Comparison of ENCODE assay signal across 9 cellular contexts in the genomic region with DNA sequence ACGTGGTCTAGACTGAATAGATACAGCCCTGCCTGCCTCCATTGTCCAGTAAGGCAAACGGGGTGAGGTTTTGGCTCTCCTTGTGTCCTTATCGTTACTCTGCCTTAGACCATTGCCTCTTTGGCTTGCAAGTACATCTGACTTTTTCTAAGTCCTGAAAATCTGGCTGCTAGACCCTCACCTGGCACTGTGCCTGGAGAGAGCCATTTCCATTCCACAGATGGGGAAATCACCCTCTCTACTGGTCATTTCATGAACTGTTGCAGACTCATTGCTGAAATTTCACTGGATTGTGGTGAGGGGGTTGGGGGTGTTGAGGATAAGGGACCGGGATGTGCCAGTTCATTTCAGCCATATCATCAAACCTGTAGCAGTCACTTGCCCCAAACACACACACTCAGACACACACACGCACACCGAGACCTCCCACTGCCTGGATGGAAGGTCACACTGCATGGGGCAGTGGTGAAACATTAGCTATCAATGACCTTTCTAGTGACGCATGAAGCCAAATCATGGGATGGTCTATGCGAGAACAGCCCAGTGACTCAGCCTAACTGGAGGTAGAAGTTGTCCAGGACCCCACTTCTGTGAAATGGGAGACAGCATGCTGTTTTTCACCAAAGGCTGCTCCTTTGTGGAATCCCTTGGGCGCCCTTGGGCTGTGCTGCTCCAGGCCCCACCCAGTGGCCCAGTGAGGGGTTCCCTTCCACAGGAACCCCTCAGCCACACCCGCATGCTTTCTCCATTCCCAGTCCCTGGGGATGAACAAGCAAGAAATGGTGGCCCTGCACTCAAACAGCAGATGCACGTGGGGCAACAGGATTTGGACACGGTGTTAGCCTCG. TPM values are rescaled to one million over a fixed set of nuclear protein-coding genes. Genes with fewer than 3 reads are reported as not detected.
DNase-seq lines count a peak whose midpoint lies in the region; ATAC-seq and TF ChIP-seq lines count a peak whose summit lies in the region.
"Had no signal": no experiment of that assay in that cellular context is flagged by ENCODE, and none has a peak within 500 bp of the region (broad histone marks: within the 10 kb centered on the region; RNA-seq: fewer than 3 reads in every experiment).

No MANE protein-coding gene starts in this region.

- intact Hi-C loops in Caco-2 (cut with micrococcal nuclease; ENCODE audit: unreplicated experiment) (loop anchor here (1.0 to 5.0 kb wide), 3 partner anchors 82 to 165 kb away; no protein-coding TSS in a partner anchor), body of pancreas (cut with DNase I) (no loop called here)

- H3K9me3 Mint-ChIP-seq in Caco-2 (ENCODE audit: unreplicated experiment) = no peaks in the 10 kb centered on the region
- H3K9me3 Mint-ChIP-seq: activated naive CD4-positive, alpha-beta T cell treated with anti-CD3 and anti-CD28 coated beads, Interleukin-2, amount 50 U/mL, for 24 hours had no signal

- H3K4me3 Mint-ChIP-seq in Caco-2 (ENCODE audit: unreplicated experiment) = no peak overlapping the region
- H3K4me3 Mint-ChIP-seq: activated naive CD4-positive, alpha-beta T cell treated with anti-CD3 and anti-CD28 coated beads, Interleukin-2, amount 50 U/mL, for 24 hours had no signal

- POLR2A ChIA-PET in Caco-2 (lab: Charles Lee) = no interaction called here

- TF ChIP-seq CTCF in Caco-2 (IDR thresholded peaks at IDR 0.05; ENCODE audit: insufficient read depth in 1 of 2, low read depth in 1 of 2, low read length in 1 of 2, severe bottlenecking in 1 of 2, unreplicated experiment in 1 of 2) = peak; percentile 42 to 54
- peak in 4 of 7 experiments; percentile 21 to 41 (median 33) for TF ChIP-seq CTCF in body of pancreas (IDR thresholded peaks at IDR 0.05)
- TF ChIP-seq CTCF in lung (IDR thresholded peaks at IDR 0.05; ENCODE audit: control extremely low read depth, extremely low read depth) = no peak

- H3K27ac ChIP-seq in body of pancreas (no peak overlapping the region), lung (ENCODE audit: low read depth in 1 of 2, low read length in 1 of 2) (no peak overlapping the region)

- CTCF ChIA-PET in Caco-2 (lab: Charles Lee) = interaction anchor here (0.6 kb wide), 1 partner anchor 306 kb away, joined by 4 read pairs; no protein-coding TSS in a partner anchor

- TF ChIP-seq POLR2A in body of pancreas (IDR thresholded peaks at IDR 0.05) = no peak

- peaks cover 15% of the 10 kb centered on the region for H3K4me1 Mint-ChIP-seq in Caco-2 (ENCODE audit: low read depth, unreplicated experiment)

- H3K36me3 Mint-ChIP-seq in Caco-2 (ENCODE audit: insufficient read depth, unreplicated experiment) = peaks cover 10% of the 10 kb centered on the region
- H3K36me3 Mint-ChIP-seq: activated naive CD4-positive, alpha-beta T cell treated with anti-CD3 and anti-CD28 coated beads, Interleukin-2, amount 50 U/mL, for 24 hours had no signal

- peak in 1 of 2 experiments; percentile 38 for DNase-seq in Caco-2
- DNase-seq in HuH-7.5 (ENCODE audit: low spot score) = peak; percentile 47
- DNase-seq in body of pancreas = peak in 3 of 4 donors; percentile 23 to 47 (median 32)
- DNase-seq in lung (ENCODE audit: low spot score) = no peak
- DNase-seq in NCI-H1048 (lab: John Stamatoyannopoulos, UW) = no peak

- 42 to 56% methylated on average over 9 to 13 of the region's 13 CpGs for WGBS in body of pancreas, 2 donors
- WGBS in lung, 2 donors = 79 to 85% methylated on average over 13 of the region's 13 CpGs

- no peaks in the 10 kb centered on the region for H3K27me3 Mint-ChIP-seq in Caco-2 (ENCODE audit: insufficient read depth, unreplicated experiment)

- H3K4me1 ChIP-seq in Caco-2 (no peaks in the 10 kb centered on the region), body of pancreas (no peaks in the 10 kb centered on the region), lung (ENCODE audit: control insufficient read depth in 2 of 2, insufficient read depth in 2 of 2, low read length in 2 of 2) (peaks cover 0 to 3% of the 10 kb centered on the region in 2 donors)

- no peak overlapping the region for H3K27ac Mint-ChIP-seq in Caco-2 (ENCODE audit: unreplicated experiment)
- H3K27ac Mint-ChIP-seq: activated naive CD4-positive, alpha-beta T cell treated with anti-CD3 and anti-CD28 coated beads, Interleukin-2, amount 50 U/mL, for 24 hours had no signal

- ATAC-seq in body of pancreas = peak; percentile 64
- ATAC-seq in lung (ENCODE audit: insufficient read depth, low FRiP score) = peak; percentile 51
- no peak for ATAC-seq in HG02840 (IDR thresholded peaks at IDR 0.05; ENCODE audit: low FRiP score, unreplicated experiment)
- ATAC-seq in GM19395 (IDR thresholded peaks at IDR 0.05; ENCODE audit: unreplicated experiment) = no peak
- no peak for ATAC-seq in GM21423 (IDR thresholded peaks at IDR 0.05; ENCODE audit: unreplicated experiment)

- H3K9me3 ChIP-seq in Caco-2 (no peaks in the 10 kb centered on the region), body of pancreas (no peaks in the 10 kb centered on the region), lung (ENCODE audit: control insufficient read depth in 2 of 2, insufficient read depth in 1 of 2, low read length in 1 of 2) (peaks cover 0 to 1% of the 10 kb centered on the region in 2 donors)

- no peaks in the 10 kb centered on the region for H3K27me3 ChIP-seq in Caco-2 (replicated peaks; ENCODE audit: control insufficient read depth, insufficient read depth, low read length)
- no peaks in the 10 kb centered on the region for H3K27me3 ChIP-seq in body of pancreas
- no peaks in the 10 kb centered on the region for H3K27me3 ChIP-seq in lung (ENCODE audit: control insufficient read depth, insufficient read depth)

- H3K36me3 ChIP-seq in Caco-2 (ENCODE audit: control insufficient read depth, insufficient read depth, low read length) (no peaks in the 10 kb centered on the region), body of pancreas (replicated peaks in 1 of 2; ENCODE audit: insufficient read depth in 1 of 2, low read depth in 2 of 2) (no peaks in the 10 kb centered on the region), lung (ENCODE audit: control insufficient read depth in 2 of 2, insufficient read depth in 2 of 2, low read length in 2 of 2) (no peaks in the 10 kb centered on the region)

- BruUV-seq in Caco-2 (replicated peaks; lab: Mats Ljungman, UMichigan) = no TSS peak

- no peak overlapping the region for H3K4me3 ChIP-seq in Caco-2 (ENCODE audit: low read depth, low read length)
- no peak overlapping the region for H3K4me3 ChIP-seq in body of pancreas
- no peak overlapping the region for H3K4me3 ChIP-seq in lung

RNA-seq across cellular contexts. Expression of gene VASH2, which starts 34.9 kb away (rescaled TPM):
- total RNA-seq in Caco-2 (2022) = 2.9 and 3.2 TPM in 2 replicates
- 1 to 10 TPM in 1 of 2 donors, not detected in 1; 1.6 TPM for total RNA-seq in body of pancreas
- 10 to 100 TPM in 1 of 2 donors, 1 to 10 TPM in 1; 1.7 to 11.0 TPM for total RNA-seq in lung
- under 1 TPM; 0.26 to 0.49 TPM for polyA plus RNA-seq in lung

RNA-seq across cellular contexts. Expression of gene FLVCR1, which starts 57.4 kb away (rescaled TPM):
- 30.8 and 36.3 TPM in 2 replicates for total RNA-seq in Caco-2 (2022)
- 1 to 10 TPM; 4.2 to 4.6 TPM for total RNA-seq in body of pancreas
- 10 to 100 TPM in 1 of 2 donors, 1 to 10 TPM in 1; 8.6 to 17.4 TPM for total RNA-seq in lung
- polyA plus RNA-seq in lung = 1 to 10 TPM; 4.5 to 4.6 TPM

Comparison
In these comparisons a context has a peak if more than half of its experiments do, and no peak if none do; other contexts are left out.
1. DNase-seq: peak in HuH-7.5 (single experiment) and body of pancreas (3 of 4); none in lung (single experiment) and NCI-H1048 (single experiment).
2. ATAC-seq: peak in body of pancreas (single experiment) and lung (single experiment); none in HG02840 (single experiment), GM19395 (single experiment) and GM21423 (single experiment).